8 cellular contexts compared by ENCODE assay signal in the genomic region with DNA sequence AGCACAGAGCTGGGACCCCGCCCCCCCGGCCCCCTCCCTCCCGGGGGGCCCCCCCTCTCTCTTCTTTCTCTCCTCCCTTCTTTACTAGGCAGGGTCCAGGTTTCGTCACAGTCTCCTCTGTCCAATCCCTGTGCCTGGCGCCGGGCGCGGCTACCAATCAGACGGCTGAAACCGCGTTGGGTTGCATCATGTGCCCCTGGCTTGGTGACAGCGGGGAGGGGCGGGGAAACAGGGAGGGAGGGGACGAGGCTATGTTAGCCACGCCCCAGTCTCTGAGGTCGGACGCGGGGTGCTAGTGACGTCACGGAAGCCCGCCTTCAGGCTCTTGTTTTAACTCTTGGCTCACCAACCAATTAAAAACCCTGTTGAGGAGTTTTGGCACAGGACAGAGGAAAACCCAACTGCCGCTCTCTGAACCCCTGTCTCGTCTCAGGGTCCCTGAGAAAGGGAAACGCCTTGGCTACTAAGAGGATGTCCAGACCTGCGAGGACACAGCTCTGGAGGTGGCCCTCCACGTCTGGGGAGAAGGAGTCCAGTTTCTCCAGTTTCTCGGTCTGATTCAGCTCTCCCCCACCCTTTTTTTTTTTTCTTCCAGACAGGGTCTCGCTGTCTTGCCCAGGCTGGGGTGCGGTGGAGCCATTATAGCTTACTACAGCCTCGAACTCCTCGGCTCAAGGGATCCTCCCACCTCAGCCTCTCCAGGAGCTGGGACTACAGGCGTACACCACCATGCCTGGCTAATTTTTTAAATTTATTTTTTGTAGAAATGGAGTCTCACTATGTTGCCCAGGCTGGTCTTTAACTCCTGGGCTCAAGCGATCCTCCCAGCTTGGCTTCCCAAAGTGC. TPM values are rescaled to one million over a fixed set of nuclear protein-coding genes. Genes with fewer than 3 reads are reported as not detected.
DNase-seq lines count a peak whose midpoint lies in the region; ATAC-seq and TF ChIP-seq lines count a peak whose summit lies in the region.

No MANE protein-coding gene starts in this region.

- peak overlapping the region; percentile 80 for H3K27ac Mint-ChIP-seq in central memory CD8-positive, alpha-beta T cell (ENCODE audit: low read depth)

- H3K79me2 ChIP-seq in smooth muscle cell (ENCODE audit: low read depth), result peaks cover 6% of the 10 kb centered on the region

- peak overlapping the region; percentile 97 for H3K4me2 ChIP-seq in smooth muscle cell

- no peak for TF ChIP-seq CTCF in smooth muscle cell (IDR thresholded peaks at IDR 0.05; ENCODE audit: borderline replicate concordance, insufficient read depth, poor library complexity, severe bottlenecking)

- peaks cover 46% of the 10 kb centered on the region for H3K4me1 ChIP-seq in smooth muscle cell (ENCODE audit: low read depth)

- H3K36me3 Mint-ChIP-seq in central memory CD8-positive, alpha-beta T cell (ENCODE audit: insufficient read depth), result peaks cover 11% of the 10 kb centered on the region

- H3K27me3 ChIP-seq in smooth muscle cell (ENCODE audit: low read depth), result no peaks in the 10 kb centered on the region

- H3K4me3 ChIP-seq in smooth muscle cell, result peak overlapping the region; percentile 85

- no peaks in the 10 kb centered on the region for H3K9me3 Mint-ChIP-seq in central memory CD8-positive, alpha-beta T cell

- H3K27me3 Mint-ChIP-seq in central memory CD8-positive, alpha-beta T cell, result peaks cover 45% of the 10 kb centered on the region

- H3K4me1 Mint-ChIP-seq in central memory CD8-positive, alpha-beta T cell, result peaks cover 53% of the 10 kb centered on the region

- H3K4me3 Mint-ChIP-seq in central memory CD8-positive, alpha-beta T cell, result peak overlapping the region; percentile 85

- peak overlapping the region; percentile 94 for H3K27ac ChIP-seq in smooth muscle cell (ENCODE audit: low read depth)

- DNase-seq in AG08395 (ENCODE audit: low spot score) (peak; percentile 99), NCI-H345 treated with DMSO at 0.1 percent for 48 hours (lab: John Stamatoyannopoulos, UW; ENCODE audit: unreplicated experiment) (peak; percentile 98), inferior parietal cortex (ENCODE audit: extremely low spot score) (peak; percentile 98), smooth muscle cell (lab: John Stamatoyannopoulos, UW; ENCODE audit: unreplicated experiment) (peak; percentile 98)
- peak; percentile 81 to 92 for DNase-seq in central memory CD8-positive, alpha-beta T cell (ENCODE audit: low spot score in 2 of 2)

- H3K9ac ChIP-seq in smooth muscle cell (ENCODE audit: low read depth), result peak overlapping the region; percentile 79

- ATAC-seq in GM19023 (IDR thresholded peaks at IDR 0.05; ENCODE audit: unreplicated experiment), result peak; percentile 62
- ATAC-seq in HG03280 (IDR thresholded peaks at IDR 0.05; ENCODE audit: unreplicated experiment), result peak; percentile 73
- ATAC-seq in activated CD4-positive, CD25-positive, alpha-beta regulatory T cell treated with anti-CD3 and anti-CD28 coated beads, Interleukin-2, amount 50 U/mL, for 24 hours, result peak; percentile 82 to 85
- peak; percentile 81 for ATAC-seq in central memory CD8-positive, alpha-beta T cell (replicated peaks; ENCODE audit: extremely low read depth, poor library complexity, severe bottlenecking)

- H3K36me3 ChIP-seq in smooth muscle cell (ENCODE audit: low read depth), result no peaks in the 10 kb centered on the region

- H2AFZ ChIP-seq in smooth muscle cell (ENCODE audit: low read depth), result peak overlapping the region; percentile 68

- H4K20me1 ChIP-seq in smooth muscle cell (ENCODE audit: low read depth), result peaks cover 42% of the 10 kb centered on the region

- H3F3A ChIP-seq in smooth muscle cell (ENCODE audit: low read depth), result peaks cover 22% of the 10 kb centered on the region

- H3K9me3 ChIP-seq in smooth muscle cell (replicated peaks; ENCODE audit: low read depth), result no peaks in the 10 kb centered on the region

- WGBS in smooth muscle cell (ENCODE audit: low lambda C conversion rate), result 15% methylated on average over 23 of the region's 33 CpGs

RNA-seq across cellular contexts. Expression of a gene that starts 0.4 kb away (rescaled TPM):
- total RNA-seq in smooth muscle cell, result 5.0 and 13.3 TPM in 2 replicates
- polyA plus RNA-seq in smooth muscle cell, result 23.6 and 23.7 TPM in 2 replicates

RNA-seq across cellular contexts. Expression of a gene that starts 4.4 kb away (rescaled TPM):
- 10.1 TPM in 1 of 2 replicates, not detected in the other for total RNA-seq in smooth muscle cell
- 2.0 and 3.8 TPM in 2 replicates for polyA plus RNA-seq in smooth muscle cell

RNA-seq across cellular contexts. Expression of a gene that starts 5.1 kb away (rescaled TPM):
- 7.1 and 9.5 TPM in 2 replicates for total RNA-seq in smooth muscle cell
- 2.0 and 4.5 TPM in 2 replicates for polyA plus RNA-seq in smooth muscle cell

RNA-seq across cellular contexts. Expression of a gene that starts 18.2 kb away (rescaled TPM):
- total RNA-seq in smooth muscle cell, result 23.1 and 28.2 TPM in 2 replicates
- 42.3 and 54.6 TPM in 2 replicates for polyA plus RNA-seq in smooth muscle cell

Comparison
In these comparisons a context has a peak if more than half of its experiments do, and no peak if none do; other contexts are left out.
1. Peak in every context shown above with its lines: DNase-seq, ATAC-seq, H3K4me3 ChIP-seq and H3K27ac ChIP-seq.